ENCODE assay signal across 8 cellular contexts in genomic region chr4:2930821-2931764, GRCh38. TPM values are rescaled to one million over a fixed set of nuclear protein-coding genes. Genes with fewer than 3 reads are reported as not detected.
DNase-seq lines count a peak whose midpoint lies in the region; ATAC-seq and TF ChIP-seq lines count a peak whose summit lies in the region.

No MANE protein-coding gene starts in this region.

- peaks cover 0 to 62% of the 10 kb centered on the region in 2 donors for H3K36me3 ChIP-seq in left lung

- ATAC-seq in left lung (peak; percentile 66), HG03457 (IDR thresholded peaks at IDR 0.05; ENCODE audit: unreplicated experiment) (no peak)

- peak overlapping the region in 1 of 2 donors; percentile 70 for H3K4me3 ChIP-seq in left lung

- H3K4me3 Mint-ChIP-seq in activated naive CD8-positive, alpha-beta T cell, result peak overlapping the region; percentile 93

- DNase-seq in activated T-cell treated with anti-CD3 and anti-CD28 coated beads, Interleukin-2, amount 50 U/mL, for 1 hour, result peak; percentile 22
- DNase-seq in activated T-cell treated with anti-CD3 and anti-CD28 coated beads for 4 hours, result no peak
- peak; percentile 79 to 92 for DNase-seq in left lung
- peak; percentile 79 for DNase-seq in ureter (ENCODE audit: low spot score)
- no peak for DNase-seq in stimulated activated CD4-positive, alpha-beta T cell treated with anti-CD3 and anti-CD28 coated beads, Interleukin-12 subunit alpha, Interleukin-12 subunit beta, amount 100 ng/mL, for 4 hours
- DNase-seq in NCI-H1694 treated with DMSO at 0.1 percent for 48 hours (lab: John Stamatoyannopoulos, UW), result no peak

- intact Hi-C loops in left lung (cut with DNase I), result loop anchor here in 1 of 2 donors (10.0 kb wide), 1 partner anchor 166 kb away; no protein-coding TSS in a partner anchor

- peaks cover 33 to 64% of the 10 kb centered on the region in 2 donors for H3K4me1 ChIP-seq in left lung

- peaks cover 6% of the 10 kb centered on the region for H3K36me3 Mint-ChIP-seq in activated naive CD8-positive, alpha-beta T cell

- no peaks in the 10 kb centered on the region for H3K27me3 ChIP-seq in left lung

- H3K9me3 Mint-ChIP-seq in activated naive CD8-positive, alpha-beta T cell (ENCODE audit: low read depth), result no peaks in the 10 kb centered on the region

- TF ChIP-seq CTCF in left lung (IDR thresholded peaks at IDR 0.05), result peak in 1 of 2 donors; percentile 54

- peaks cover 24% of the 10 kb centered on the region for H3K4me1 Mint-ChIP-seq in activated naive CD8-positive, alpha-beta T cell (ENCODE audit: low read depth)

- H3K27me3 Mint-ChIP-seq in activated naive CD8-positive, alpha-beta T cell, result no peaks in the 10 kb centered on the region

- H3K27ac ChIP-seq in left lung, result peak overlapping the region; percentile 88 to 90

- peak overlapping the region; percentile 76 for H3K27ac Mint-ChIP-seq in activated naive CD8-positive, alpha-beta T cell

- no peaks in the 10 kb centered on the region for H3K9me3 ChIP-seq in left lung

RNA-seq across cellular contexts. Expression of gene NOP14, which starts 32.1 kb away (rescaled TPM):
- total RNA-seq in left lung (10 to 100 TPM; 20.4 to 27.3 TPM), ureter (43.0 TPM)

RNA-seq across cellular contexts. Expression of gene GRK4, which starts 32.3 kb away (rescaled TPM):
- 1 to 10 TPM; 5.3 to 6.8 TPM for total RNA-seq in left lung
- 4.3 TPM for total RNA-seq in ureter

Comparison
In these comparisons a context has a peak if more than half of its experiments do, and no peak if none do; other contexts are left out.
1. DNase-seq: peak in activated T-cell treated with anti-CD3 and anti-CD28 coated beads, Interleukin-2, amount 50 U/mL, for 1 hour (single experiment), left lung (2 of 2) and ureter (single experiment); none in activated T-cell treated with anti-CD3 and anti-CD28 coated beads for 4 hours (single experiment), stimulated activated CD4-positive, alpha-beta T cell treated with anti-CD3 and anti-CD28 coated beads, Interleukin-12 subunit alpha, Interleukin-12 subunit beta, amount 100 ng/mL, for 4 hours (single experiment) and NCI-H1694 treated with DMSO at 0.1 percent for 48 hours (single experiment).